ENCODE assay signal across 21 cellular contexts in the genomic region with DNA sequence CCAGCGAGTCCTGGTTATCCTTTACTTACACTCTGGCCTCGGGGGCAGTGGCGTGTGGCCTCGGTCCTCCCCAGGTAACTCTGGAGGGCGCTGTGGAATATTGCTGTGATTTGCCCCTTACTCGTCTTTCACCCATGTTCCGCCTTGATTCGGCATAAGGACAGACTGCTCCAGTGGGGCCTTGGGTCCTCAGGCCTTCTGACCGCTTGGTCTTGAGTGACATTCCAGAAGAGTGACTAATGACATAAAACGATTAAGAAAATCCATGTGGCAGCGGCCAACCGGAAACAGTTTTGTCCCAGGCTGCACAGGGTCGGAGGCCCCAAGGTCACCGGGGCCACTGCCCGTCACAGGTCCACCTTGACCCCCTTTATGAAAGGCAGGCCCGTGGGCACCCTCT. TPM values are rescaled to one million over a fixed set of nuclear protein-coding genes. Genes with fewer than 3 reads are reported as not detected.
"Had no signal": no experiment of that assay in that cellular context is flagged by ENCODE, and none has a peak within 500 bp of the region (broad histone marks: within the 10 kb centered on the region; RNA-seq: fewer than 3 reads in every experiment).

No MANE protein-coding gene starts in this region.

- H3K4me3 ChIP-seq: cardiac muscle cell, coronary artery, lung, suprapubic skin, upper lobe of left lung had no signal

- H3K9me3 ChIP-seq: suprapubic skin, upper lobe of left lung had no signal

- ATAC-seq: activated CD8-positive, alpha-beta T cell treated with anti-CD3 and anti-CD28 coated beads, Interleukin-2, amount 10 ng/mL, durations not matched to agents 7 days and 5 days; activated naive CD8-positive, alpha-beta T cell treated with anti-CD3 and anti-CD28 coated beads, Interleukin-2, amount 50 U/mL, for 24 hours; stimulated activated naive CD8-positive, alpha-beta T cell treated with anti-CD3 and anti-CD28 coated beads, Interleukin-15, Interleukin-2, amounts not matched to agents 100 U/mL and 50 U/mL, for 24 hours; WTC11 had no signal

- DNase-seq: activated CD4-positive, alpha-beta T cell treated with anti-CD3 and anti-CD28 coated beads for 48 hours; activated CD8-positive, alpha-beta T cell treated with anti-CD3 and anti-CD28 coated beads, Interleukin-2, amount 10 ng/mL, durations not matched to agents 7 days and 5 days; activated naive CD4-positive, alpha-beta T cell; activated naive CD8-positive, alpha-beta T cell treated with anti-CD3 and anti-CD28 coated beads, Interleukin-2, amount 50 U/mL, for 24 hours; effector CD8-positive, alpha-beta T cell; hippocampal formation; midbrain; stimulated activated CD4-positive, alpha-beta T cell treated with anti-CD3 and anti-CD28 coated beads, Interleukin-4, amount 100 ng/mL, for 1 hour; stimulated activated CD8-positive, alpha-beta memory T cell treated with anti-CD3 and anti-CD28 coated beads, Interleukin-4, amount 100 ng/mL, for 48 hours; stimulated activated naive CD8-positive, alpha-beta T cell treated with anti-CD3 and anti-CD28 coated beads, Interleukin-15, Interleukin-2, amounts not matched to agents 100 U/mL and 50 U/mL, for 24 hours; upper lobe of left lung had no signal

- H3K27me3 ChIP-seq: cardiac muscle cell, suprapubic skin, upper lobe of left lung had no signal

- H3K27ac ChIP-seq: coronary artery, suprapubic skin, upper lobe of left lung had no signal

- FAIRE-seq: astrocyte, frontal cortex had no signal

RNA-seq across cellular contexts. Expression of gene HES3, which starts 19.2 kb away (rescaled TPM):
- total RNA-seq: activated CD8-positive, alpha-beta T cell treated with anti-CD3 and anti-CD28 coated beads, Interleukin-2, amount 10 ng/mL, durations not matched to agents 7 days and 5 days; activated T-helper 1 cell treated with anti-CD3 and anti-CD28 coated beads, Interleukin-12 subunit alpha, Interleukin-12 subunit beta, Interleukin-2, Interleukin-4 antibody, amounts not matched to agents 30 ng/mL and 10 ng/mL and 1 ng/mL, durations not matched to agents 14 hours and 24 hours and 36 hours; astrocyte; cardiac muscle cell; frontal cortex; kidney epithelial cell; lung; posterior vena cava; suprapubic skin; upper lobe of left lung had no signal
- polyA plus RNA-seq: cardiac muscle cell, lung had no signal
